In the genomic region with DNA sequence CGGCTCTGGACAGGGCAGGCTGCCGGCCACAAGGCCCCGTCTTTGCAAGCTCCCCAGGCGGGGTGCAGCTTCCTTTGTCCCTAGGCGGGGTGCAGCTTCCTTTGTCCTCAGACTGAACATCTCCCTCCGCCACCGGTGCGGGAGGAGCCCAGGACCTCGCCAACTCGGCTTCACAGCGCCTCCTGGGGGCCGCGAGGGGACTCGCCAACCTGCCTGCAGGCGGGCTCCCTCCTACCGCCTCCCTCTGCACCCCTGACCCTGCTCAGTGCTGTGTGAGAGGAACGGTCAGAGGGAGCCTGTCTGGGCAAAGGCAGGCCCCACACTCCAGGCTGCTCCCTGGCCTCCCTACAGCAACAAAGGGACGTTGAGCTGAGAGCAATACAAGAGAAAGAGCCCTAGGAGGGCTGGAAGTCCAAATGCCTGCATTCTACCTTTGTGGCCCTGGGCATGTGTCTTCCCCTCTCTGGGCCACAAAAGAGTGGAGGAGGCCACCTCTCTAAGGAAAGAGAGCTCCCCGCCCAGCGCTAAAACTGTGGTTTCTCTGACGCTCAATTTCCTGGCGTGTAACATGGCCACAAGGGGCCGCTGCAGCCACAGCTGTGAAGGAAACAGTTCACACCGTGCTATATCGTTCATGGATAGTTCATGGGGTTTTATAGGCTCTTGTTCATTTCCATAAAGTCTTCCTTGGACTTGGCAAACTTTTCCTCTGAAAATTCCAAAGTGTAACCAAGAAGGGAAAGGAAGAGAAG, we compare ENCODE assay signal across 8 cellular contexts. TPM values are rescaled to one million over a fixed set of nuclear protein-coding genes. Genes with fewer than 3 reads are reported as not detected.
DNase-seq lines count a peak whose midpoint lies in the region; ATAC-seq and TF ChIP-seq lines count a peak whose summit lies in the region.

No MANE protein-coding gene starts in this region.

- intact Hi-C loops in dorsolateral prefrontal cortex (cut with DNase I) = loop anchor here (1.0 to 5.0 kb wide), 5 partner anchors 99 to 638 kb away; no protein-coding TSS in a partner anchor

- ATAC-seq in HG02981 (IDR thresholded peaks at IDR 0.05; ENCODE audit: unreplicated experiment) (peak; percentile 71), HG02840 (IDR thresholded peaks at IDR 0.05; ENCODE audit: low FRiP score, unreplicated experiment) (no peak)

- DNase-seq in DMS53 (lab: John Stamatoyannopoulos, UW) (peak; percentile 92), NCI-H526 (lab: John Stamatoyannopoulos, UW) (peak; percentile 76 to 91), dorsolateral prefrontal cortex (peak; percentile 65 to 86 (median 80))
- DNase-seq in activated CD4-positive, alpha-beta T cell treated with anti-CD3 and anti-CD28 coated beads, Interleukin-2, amount 50 U/mL, for 48 hours = peak; percentile 86 to 89
- peak; percentile 74 for DNase-seq in stimulated activated CD4-positive, alpha-beta T cell treated with anti-CD3 and anti-CD28 coated beads, Interleukin-2, amount 100 ng/mL, for 4 hours (ENCODE audit: low read depth)

- H3K27me3 ChIP-seq in dorsolateral prefrontal cortex (peaks cover 0 to 8% (median 0%) of the 10 kb centered on the region in 45 donors), liver (ENCODE audit: control insufficient read depth in 4 of 4, insufficient read depth in 4 of 4, low read length in 3 of 4) (peaks cover 0 to 5% (median 0%) of the 10 kb centered on the region in 4 donors)

- TF ChIP-seq CTCF in dorsolateral prefrontal cortex (IDR thresholded peaks at IDR 0.05 in 54 of 56, conservative IDR thresholded peaks at IDR 0.05 in 2 of 56; ENCODE audit: low read depth in 1 of 56, partially characterized antibody in 56 of 56) = peak; percentile 67 to 94 (median 84)
- TF ChIP-seq CTCF in liver (IDR thresholded peaks at IDR 0.05; ENCODE audit: low read depth, low read length, missing input control) = peak; percentile 90

- H3K4me3 ChIP-seq in dorsolateral prefrontal cortex = peak overlapping the region in 53 of 59 donors; percentile 1 to 67 (median 34)
- H3K4me3 ChIP-seq in liver (ENCODE audit: low read depth in 1 of 3, low read length in 3 of 3) = no peak overlapping the region

- no peak overlapping the region for H3K9ac ChIP-seq in liver (ENCODE audit: low read depth in 1 of 2, low read length in 2 of 2)

- peaks cover 0 to 3% (median under 1%) of the 10 kb centered on the region in 4 donors for H3K9me3 ChIP-seq in liver (ENCODE audit: control insufficient read depth in 4 of 4, low read length in 3 of 4)

- WGBS in liver = 2% methylated on average over 25 of the region's 25 CpGs

- peaks cover 3 to 8% (median 6%) of the 10 kb centered on the region in 4 donors for H3K4me1 ChIP-seq in liver (ENCODE audit: control insufficient read depth in 4 of 4, insufficient read depth in 4 of 4, low read length in 3 of 4)

- TF ChIP-seq RAD21 in liver (IDR thresholded peaks at IDR 0.05) = peak; percentile 80 to 83

- H3K27ac ChIP-seq in dorsolateral prefrontal cortex = peak overlapping the region in 33 of 59 donors; percentile 0 to 82 (median 57)
- no peak overlapping the region for H3K27ac ChIP-seq in liver (ENCODE audit: low read depth in 1 of 2, low read length in 2 of 2)

- no peaks in the 10 kb centered on the region for H3K36me3 ChIP-seq in liver (ENCODE audit: control insufficient read depth in 4 of 4, insufficient read depth in 3 of 4, low read depth in 1 of 4, low read length in 3 of 4)

TF ChIP-seq in liver, 16 proteins besides CTCF, POLR2A, EP300 and RAD21:
- TF ChIP-seq HNF4A (conservative IDR thresholded peaks at IDR 0.05) (no peak), GABPA (IDR thresholded peaks at IDR 0.05 in 1 of 2, conservative IDR thresholded peaks at IDR 0.05 in 1 of 2) (no peak), NR2F2 (IDR thresholded peaks at IDR 0.05) (no peak), FOXA2 (IDR thresholded peaks at IDR 0.05) (no peak), JUND (IDR thresholded peaks at IDR 0.05) (no peak), RXRA (IDR thresholded peaks at IDR 0.05) (peak in 1 of 2 donors; percentile 12)
- TF ChIP-seq, protein P1, sequence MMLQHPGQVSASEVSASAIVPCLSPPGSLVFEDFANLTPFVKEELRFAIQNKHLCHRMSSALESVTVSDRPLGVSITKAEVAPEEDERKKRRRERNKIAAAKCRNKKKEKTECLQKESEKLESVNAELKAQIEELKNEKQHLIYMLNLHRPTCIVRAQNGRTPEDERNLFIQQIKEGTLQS (IDR thresholded peaks at IDR 0.05) = no peak

RNA-seq across cellular contexts. Expression of a gene that starts 20.9 kb away (rescaled TPM):
- total RNA-seq in dorsolateral prefrontal cortex (10 to 100 TPM in 1 of 120 experiments, 1 to 10 TPM in 78, under 1 TPM in 26, not detected in 15; 0.34 to 13.9 (median 1.5) TPM), liver (1 to 10 TPM; 3.1 to 3.4 TPM)
- 1 to 10 TPM; 3.8 to 5.8 TPM for polyA plus RNA-seq in liver

RNA-seq across cellular contexts. Expression of a gene that starts 22.8 kb away (rescaled TPM):
- total RNA-seq in dorsolateral prefrontal cortex = under 1 TPM in 3 of 120 experiments, not detected in 117; 0.18 to 0.33 (median 0.24) TPM
- not detected for total RNA-seq in liver
- polyA plus RNA-seq in liver = not detected

RNA-seq across cellular contexts. Expression of a gene that starts 30.3 kb away (rescaled TPM):
- total RNA-seq in dorsolateral prefrontal cortex (1 to 10 TPM in 4 of 120 experiments, under 1 TPM in 10, not detected in 106; 0.09 to 1.3 (median 0.78) TPM), liver (not detected)
- under 1 TPM in 1 of 2 donors, not detected in 1; 0.14 TPM for polyA plus RNA-seq in liver

RNA-seq across cellular contexts. Expression of a gene that starts 37.7 kb away (rescaled TPM):
- total RNA-seq in dorsolateral prefrontal cortex (not detected), liver (not detected)
- polyA plus RNA-seq in liver = not detected

RNA-seq across cellular contexts. Expression of a gene that starts 43.6 kb away (rescaled TPM):
- total RNA-seq in dorsolateral prefrontal cortex = 1 to 10 TPM in 2 of 120 experiments, under 1 TPM in 1, not detected in 117; 0.70 to 1.8 (median 1.2) TPM
- 1 to 10 TPM in 1 of 2 donors, not detected in 1; 3.7 TPM for total RNA-seq in liver
- polyA plus RNA-seq in liver = 1 to 10 TPM in 1 of 2 donors, under 1 TPM in 1; 0.13 to 2.8 TPM

Comparison
In these comparisons a context has a peak if more than half of its experiments do, and no peak if none do; other contexts are left out.
1. H3K27ac ChIP-seq: peak in dorsolateral prefrontal cortex (33 of 59); none in liver (0 of 2).
2. H3K4me3 ChIP-seq: peak in dorsolateral prefrontal cortex (53 of 59); none in liver (0 of 3).
3. Peak in every context shown above with its lines, with median percentiles within 50 percentile points of each other: DNase-seq.